ENCODE assay signal across 8 cellular contexts in genomic region chr2:202911513-202912341, GRCh38. TPM values are rescaled to one million over a fixed set of nuclear protein-coding genes. Genes with fewer than 3 reads are reported as not detected.
DNase-seq lines count a peak whose midpoint lies in the region; ATAC-seq lines count a peak whose summit lies in the region.

Gene CARF (plus strand): TSS chr2:202912275. CDS start chr2:202941903, 29,628 bp downstream.
Gene WDR12 (minus strand): TSS chr2:202911673. CDS start chr2:202911476, 197 bp downstream.

- H3K9me3 Mint-ChIP-seq in effector memory CD8-positive, alpha-beta T cell: no peaks in the 10 kb centered on the region

- H3K4me1 Mint-ChIP-seq in effector memory CD8-positive, alpha-beta T cell (ENCODE audit: low read depth in 2 of 2): peaks cover 9 to 28% of the 10 kb centered on the region in 2 donors

- DNase-seq in COLO829 (ENCODE audit: low spot score): peak; percentile 96
- DNase-seq in HT-29 (ENCODE audit: low spot score): peak; percentile 97
- DNase-seq in NK-92 treated with Interleukin-12 subunit alpha and Interleukin-12 subunit beta, amount 100 ng/mL, for 24 hours (lab: John Stamatoyannopoulos, UW): peak; percentile 80
- DNase-seq in activated CD8-positive, alpha-beta memory T cell treated with anti-CD3 and anti-CD28 coated beads for 4 hours (ENCODE audit: low read depth in 2 of 2): peak; percentile 75 to 80
- peak; percentile 84 to 88 (median 86) for DNase-seq in effector memory CD8-positive, alpha-beta T cell
- DNase-seq in medulla oblongata (ENCODE audit: extremely low spot score): peak; percentile 98
- peak; percentile 79 to 85 (median 82) for DNase-seq in stimulated activated CD4-positive, alpha-beta T cell treated with anti-CD3 and anti-CD28 coated beads, TNF-alpha, amount 100 ng/mL, for 48 hours (ENCODE audit: low read depth in 3 of 3)

- ATAC-seq in GM21360 (IDR thresholded peaks at IDR 0.05; ENCODE audit: unreplicated experiment): peak; percentile 71
- peak; percentile 85 for ATAC-seq in effector memory CD8-positive, alpha-beta T cell (replicated peaks)

- no peaks in the 10 kb centered on the region for H3K27me3 Mint-ChIP-seq in effector memory CD8-positive, alpha-beta T cell

- H3K4me3 Mint-ChIP-seq in effector memory CD8-positive, alpha-beta T cell: peak within 1 kb of the TSS; percentile 89 to 97

- peaks cover 13% of the 10 kb centered on the region for H3K36me3 Mint-ChIP-seq in effector memory CD8-positive, alpha-beta T cell (ENCODE audit: insufficient read depth)

- peak within 1 kb of the TSS; percentile 96 to 98 for H3K27ac Mint-ChIP-seq in effector memory CD8-positive, alpha-beta T cell

RNA-seq across cellular contexts. Expression of gene CARF, which starts in this region (rescaled TPM):
- total RNA-seq in HT-29 (2014; rRNA removed; shearing (Covaris generic)): 0.37 and 5.2 TPM in 2 replicates

RNA-seq across cellular contexts. Expression of gene WDR12, which starts in this region (rescaled TPM):
- 25.2 and 27.3 TPM in 2 replicates for total RNA-seq in HT-29 (2014; rRNA removed; shearing (Covaris generic))

Comparison
In these comparisons a context has a peak if more than half of its experiments do, and no peak if none do; other contexts are left out.
1. Peak in every context shown above with its lines: DNase-seq and ATAC-seq.